In the genomic region with DNA sequence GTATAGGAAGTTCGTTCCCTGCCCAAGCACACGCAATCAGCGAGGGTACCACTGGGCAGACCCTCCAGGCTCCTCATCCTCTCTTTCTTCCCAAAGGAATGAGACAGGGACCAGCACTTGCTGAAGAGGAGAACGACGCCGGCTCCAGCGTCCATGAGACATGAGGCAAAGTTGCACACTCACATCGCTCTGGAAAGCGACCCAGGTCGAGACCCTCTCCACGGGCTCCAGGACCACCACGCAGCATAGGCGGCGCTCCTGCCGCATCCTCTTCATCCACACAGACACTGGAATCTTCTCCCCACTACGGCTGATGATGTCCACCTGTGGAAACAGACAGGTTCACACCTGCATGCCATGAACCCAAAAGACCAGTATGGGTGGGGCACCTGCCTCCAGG, we compare ENCODE assay signal across 6 cellular contexts. TPM values are rescaled to one million over a fixed set of nuclear protein-coding genes. Genes with fewer than 3 reads are reported as not detected.
"Had no signal": no experiment of that assay in that cellular context is flagged by ENCODE, and none has a peak within 500 bp of the region (broad histone marks: within the 10 kb centered on the region; RNA-seq: fewer than 3 reads in every experiment).

No MANE protein-coding gene starts in this region.

- H3K27me3 Mint-ChIP-seq: IgD-negative memory B cell had no signal

- H3K4me1 Mint-ChIP-seq: GM23338, H9 had no signal

- ATAC-seq: GM23338, HepG2 had no signal

- DNase-seq: H9, HCEC 1CT had no signal

- H3K27ac ChIP-seq: HL-60 had no signal

- H3K4me3 Mint-ChIP-seq: GM23338, H9, IgD-negative memory B cell had no signal

- H3K9me3 Mint-ChIP-seq: GM23338, H9, IgD-negative memory B cell had no signal

- H3K27ac Mint-ChIP-seq: GM23338, H9 had no signal

- H3K4me3 ChIP-seq: GM23338 had no signal

RNA-seq across cellular contexts. Expression of a gene that starts 50.0 kb away (rescaled TPM):
- polyA plus RNA-seq: IgD-negative memory B cell had no signal
